Comparison of ENCODE assay signal across 1 cellular context in genomic region chr19:14019100-14019499, GRCh38.
TF ChIP-seq lines count a peak whose summit lies in the region.

No MANE protein-coding gene starts in this region.

TF ChIP-seq in HCT116, 20 proteins besides CTCF, POLR2A, EP300 and RAD21:
- TF ChIP-seq ZFX (IDR thresholded peaks at IDR 0.05) (no peak), CEBPB (IDR thresholded peaks at IDR 0.05; ENCODE audit: low read depth) (no peak), MAX (IDR thresholded peaks at IDR 0.05) (no peak), POLR2AphosphoS5 (IDR thresholded peaks at IDR 0.05; ENCODE audit: low read depth, low read length) (no peak), YY1 (IDR thresholded peaks at IDR 0.05; ENCODE audit: extremely low read depth, insufficient replicate concordance, low read depth, low read length) (no peak), SP1 (IDR thresholded peaks at IDR 0.05; ENCODE audit: low read depth) (no peak), ELF1 (IDR thresholded peaks at IDR 0.05; ENCODE audit: borderline replicate concordance, low read depth) (no peak), REST (IDR thresholded peaks at IDR 0.05; ENCODE audit: low read depth) (no peak), ZNF274 (IDR thresholded peaks at IDR 0.05; ENCODE audit: low read depth, low read length) (no peak), TCF7L2 (IDR thresholded peaks at IDR 0.05; ENCODE audit: borderline replicate concordance, extremely low read depth, insufficient read depth, insufficient read length) (no peak), CBX3 (IDR thresholded peaks at IDR 0.05; ENCODE audit: low read depth) (no peak), EGR1 (IDR thresholded peaks at IDR 0.05; ENCODE audit: low read depth) (no peak), JUND (IDR thresholded peaks at IDR 0.05) (no peak), ATF3 (IDR thresholded peaks at IDR 0.05) (no peak), ZBTB33 (IDR thresholded peaks at IDR 0.05; ENCODE audit: extremely low read depth, insufficient replicate concordance, low read length) (no peak), SRF (IDR thresholded peaks at IDR 0.05; ENCODE audit: low read depth) (no peak), FOSL1 (IDR thresholded peaks at IDR 0.05; ENCODE audit: low read depth) (no peak), SIN3A (IDR thresholded peaks at IDR 0.05; ENCODE audit: low read depth) (no peak), EZH2phosphoT487 (IDR thresholded peaks at IDR 0.05; ENCODE audit: borderline replicate concordance) (no peak), EZH2 (IDR thresholded peaks at IDR 0.05) (no peak)
